14 cellular contexts compared by ENCODE assay signal in genomic region chr13:24038405-24038804, GRCh38.
DNase-seq lines count a peak whose midpoint lies in the region; ATAC-seq and TF ChIP-seq lines count a peak whose summit lies in the region.
"Had no signal": no experiment of that assay in that cellular context is flagged by ENCODE, and none has a peak within 500 bp of the region (broad histone marks: within the 10 kb centered on the region; RNA-seq: fewer than 3 reads in every experiment).

No MANE protein-coding gene starts in this region.

- H3K4me1 Mint-ChIP-seq in activated T-cell treated with anti-CD3 and anti-CD28 coated beads, Interleukin-2, amount 50 U/mL, for 72 hours (ENCODE audit: low read depth): peaks cover 19% of the 10 kb centered on the region
- H3K4me1 Mint-ChIP-seq: activated B cell treated with CpG ODN at 0.5 μM for 24 hours had no signal

- peak; percentile 75 to 84 for ATAC-seq in activated T-cell treated with anti-CD3 and anti-CD28 coated beads, Interleukin-2, amount 50 U/mL, for 72 hours (replicated peaks in 1 of 2)
- ATAC-seq in lung (ENCODE audit: insufficient read depth, low FRiP score) (no peak), GM18858 (IDR thresholded peaks at IDR 0.05; ENCODE audit: unreplicated experiment) (no peak), GM19035 (IDR thresholded peaks at IDR 0.05; ENCODE audit: unreplicated experiment) (no peak), HG03280 (IDR thresholded peaks at IDR 0.05; ENCODE audit: unreplicated experiment) (no peak)

- 30 to 51% methylated on average over 9 of the region's 9 CpGs for WGBS in lung, 2 donors
- 20% methylated on average over 9 of the region's 9 CpGs for WGBS in urinary bladder

- no peak overlapping the region for H3K27ac Mint-ChIP-seq in activated T-cell treated with anti-CD3 and anti-CD28 coated beads, Interleukin-2, amount 50 U/mL, for 72 hours
- H3K27ac Mint-ChIP-seq: activated B cell treated with CpG ODN at 0.5 μM for 24 hours had no signal

- H3K36me3 ChIP-seq in lung (ENCODE audit: control insufficient read depth in 2 of 2, insufficient read depth in 2 of 2, low read length in 2 of 2): no peaks in the 10 kb centered on the region
- H3K36me3 ChIP-seq in urinary bladder (ENCODE audit: insufficient read depth): no peaks in the 10 kb centered on the region
- H3K36me3 ChIP-seq: thoracic aorta had no signal

- in situ Hi-C loops in astrocyte of the cerebellum (cut with HindIII; ENCODE audit: low sequenced_read_pairs): loop anchor here (25.0 kb wide), 1 partner anchor 174 kb away; no protein-coding TSS in a partner anchor

- peak overlapping the region in 1 of 2 donors; percentile 32 for H3K4me3 Mint-ChIP-seq in activated T-cell treated with anti-CD3 and anti-CD28 coated beads, Interleukin-2, amount 50 U/mL, for 72 hours
- H3K4me3 Mint-ChIP-seq: activated B cell treated with CpG ODN at 0.5 μM for 24 hours had no signal

- DNase-seq in activated T-cell treated with anti-CD3 and anti-CD28 coated beads, Interleukin-2, amount 50 U/mL, for 72 hours: peak; percentile 33 to 38
- no peak for DNase-seq in activated T-cell treated with anti-CD3 and anti-CD28 coated beads for 4 hours
- DNase-seq in astrocyte of the cerebellum (ENCODE audit: low read depth): peak; percentile 63
- DNase-seq in lung (ENCODE audit: low spot score): peak; percentile 25
- DNase-seq: activated B cell treated with CpG ODN at 0.5 μM for 24 hours; central memory CD4-positive, alpha-beta T cell; kidney; NCI-H526 treated with DMSO at 0.1 percent for 48 hours; stimulated activated CD4-positive, alpha-beta T cell treated with anti-CD3 and anti-CD28 coated beads, Interleukin-12 subunit alpha, Interleukin-12 subunit beta, amount 100 ng/mL, for 4 hours had no signal

- no peak overlapping the region for H3K27ac ChIP-seq in lung (ENCODE audit: low read depth in 1 of 2, low read length in 1 of 2)
- H3K27ac ChIP-seq in urinary bladder (ENCODE audit: low read depth): peak overlapping the region; percentile 45
- H3K27ac ChIP-seq: thoracic aorta had no signal

- H3K4me3 ChIP-seq in astrocyte of the cerebellum (ENCODE audit: low read depth, low read length) (no peak overlapping the region), lung (no peak overlapping the region), urinary bladder (ENCODE audit: low read depth, low read length) (no peak overlapping the region)
- H3K4me3 ChIP-seq: thoracic aorta had no signal

- H3K4me1 ChIP-seq in lung (ENCODE audit: control insufficient read depth in 2 of 2, insufficient read depth in 2 of 2, low read length in 2 of 2): peaks cover 0 to 10% of the 10 kb centered on the region in 2 donors
- H3K4me1 ChIP-seq in urinary bladder (ENCODE audit: insufficient read depth): no peaks in the 10 kb centered on the region

- no peaks in the 10 kb centered on the region for H3K9me3 ChIP-seq in lung (ENCODE audit: control insufficient read depth in 2 of 2, insufficient read depth in 1 of 2, low read length in 1 of 2)
- H3K9me3 ChIP-seq: thoracic aorta had no signal

- H3K27me3 Mint-ChIP-seq in activated T-cell treated with anti-CD3 and anti-CD28 coated beads, Interleukin-2, amount 50 U/mL, for 72 hours (ENCODE audit: low read depth): peaks cover 18% of the 10 kb centered on the region

- no peaks in the 10 kb centered on the region for H3K27me3 ChIP-seq in lung (ENCODE audit: control insufficient read depth, insufficient read depth)

- no peaks in the 10 kb centered on the region for H3K9me3 Mint-ChIP-seq in activated T-cell treated with anti-CD3 and anti-CD28 coated beads, Interleukin-2, amount 50 U/mL, for 72 hours
- H3K9me3 Mint-ChIP-seq: activated B cell treated with CpG ODN at 0.5 μM for 24 hours had no signal

- no peak for TF ChIP-seq CTCF in astrocyte of the cerebellum (IDR thresholded peaks at IDR 0.05; ENCODE audit: low read depth, low read length, missing control alignments)
- TF ChIP-seq CTCF in lung (IDR thresholded peaks at IDR 0.05; ENCODE audit: control extremely low read depth, extremely low read depth): no peak

- no peaks in the 10 kb centered on the region for H3K36me3 Mint-ChIP-seq in activated T-cell treated with anti-CD3 and anti-CD28 coated beads, Interleukin-2, amount 50 U/mL, for 72 hours (ENCODE audit: insufficient read depth in 2 of 2)

Comparison
In these comparisons a context has a peak if more than half of its experiments do, and no peak if none do; other contexts are left out.
1. ATAC-seq: peak in activated T-cell treated with anti-CD3 and anti-CD28 coated beads, Interleukin-2, amount 50 U/mL, for 72 hours (2 of 2); none in lung (single experiment), GM18858 (single experiment), GM19035 (single experiment) and HG03280 (single experiment).